Comparison of ENCODE assay signal across 22 cellular contexts in the genomic region with DNA sequence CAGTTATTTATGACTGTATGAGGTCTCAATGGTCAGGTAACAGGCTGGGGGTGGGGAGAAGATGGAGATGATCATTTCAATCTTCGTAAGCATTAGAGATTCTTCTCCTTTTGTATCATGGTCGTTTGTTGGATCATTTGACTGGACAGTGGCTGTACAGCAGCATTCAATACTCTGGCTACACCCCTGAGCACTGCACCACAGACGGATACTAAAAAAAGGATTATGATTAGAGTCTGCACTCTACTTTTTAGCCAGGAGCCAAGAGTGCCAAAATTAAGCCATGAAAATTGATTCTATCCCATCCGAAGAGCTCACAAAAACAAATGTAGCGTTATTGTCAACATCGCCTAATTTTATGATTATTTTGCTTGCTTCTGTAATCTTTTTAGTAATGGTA.
"Had no signal": no experiment of that assay in that cellular context is flagged by ENCODE, and none has a peak within 500 bp of the region (broad histone marks: within the 10 kb centered on the region; RNA-seq: fewer than 3 reads in every experiment).

No MANE protein-coding gene starts in this region.

- H3K36me3 ChIP-seq: colonic mucosa, esophagus squamous epithelium, prostate gland, right lobe of liver, stomach, thyroid gland had no signal

- H3K27ac ChIP-seq: colonic mucosa, esophagus squamous epithelium, prostate gland, right lobe of liver, stomach, thyroid gland had no signal

- H3K27me3 Mint-ChIP-seq: central memory CD8-positive, alpha-beta T cell; naive thymus-derived CD4-positive, alpha-beta T cell had no signal

- ATAC-seq: mucosa of descending colon; naive thymus-derived CD4-positive, alpha-beta T cell; right lobe of liver; stimulated activated effector memory CD8-positive, alpha-beta T cell treated with anti-CD3 and anti-CD28 coated beads, Interleukin-12 subunit alpha, Interleukin-12 subunit beta, amount 100 ng/mL, for 72 hours had no signal

- H3K4me1 ChIP-seq: colonic mucosa, esophagus squamous epithelium, prostate gland, thyroid gland had no signal

- H3K4me3 ChIP-seq: colonic mucosa, esophagus squamous epithelium, mucosa of descending colon, prostate gland, right lobe of liver, stomach, thyroid gland had no signal

- H3K4me1 Mint-ChIP-seq: nephron had no signal

- H3K4me3 Mint-ChIP-seq: central memory CD8-positive, alpha-beta T cell; mesothelial cell of epicardium; nephron; stimulated activated effector memory CD8-positive, alpha-beta T cell treated with anti-CD3 and anti-CD28 coated beads, Interleukin-12 subunit alpha, Interleukin-12 subunit beta, amount 100 ng/mL, for 72 hours had no signal

- H3K36me3 Mint-ChIP-seq: stimulated activated effector memory CD8-positive, alpha-beta T cell treated with anti-CD3 and anti-CD28 coated beads, Interleukin-12 subunit alpha, Interleukin-12 subunit beta, amount 100 ng/mL, for 72 hours had no signal

- H3K9me3 Mint-ChIP-seq: central memory CD8-positive, alpha-beta T cell; stimulated activated effector memory CD8-positive, alpha-beta T cell treated with anti-CD3 and anti-CD28 coated beads, Interleukin-12 subunit alpha, Interleukin-12 subunit beta, amount 100 ng/mL, for 72 hours had no signal

- H3K27me3 ChIP-seq: colonic mucosa, esophagus squamous epithelium, right lobe of liver, stomach, thyroid gland had no signal

- H3K27ac Mint-ChIP-seq: mesothelial cell of epicardium; naive thymus-derived CD4-positive, alpha-beta T cell; nephron; stimulated activated effector memory CD8-positive, alpha-beta T cell treated with anti-CD3 and anti-CD28 coated beads, Interleukin-12 subunit alpha, Interleukin-12 subunit beta, amount 100 ng/mL, for 72 hours had no signal

- H3K9me3 ChIP-seq: colonic mucosa, esophagus squamous epithelium, mucosa of descending colon, prostate gland, right lobe of liver, stomach, thyroid gland had no signal

- DNase-seq: colonic mucosa; dermis blood vessel endothelial cell; effector memory CD4-positive, alpha-beta T cell; erythroblast; esophagus squamous epithelium; foreskin melanocyte; mesenchymal stem cell; mucosa of descending colon; naive thymus-derived CD4-positive, alpha-beta T cell; nucleus accumbens; right lobe of liver; stimulated activated CD4-positive, alpha-beta T cell treated with anti-CD3 and anti-CD28 coated beads, Interleukin-2, amount 100 ng/mL, for 24 hours; stimulated activated CD4-positive, alpha-beta T cell treated with anti-CD3 and anti-CD28 coated beads, Interleukin-4, amount 100 ng/mL, for 24 hours; stimulated activated naive CD4-positive, alpha-beta T cell treated with Interleukin-2 at 50 U/mL for 16 hours; stomach; thyroid gland; trophoblast cell had no signal
